ENCODE assay signal across 1 cellular context in the genomic region with DNA sequence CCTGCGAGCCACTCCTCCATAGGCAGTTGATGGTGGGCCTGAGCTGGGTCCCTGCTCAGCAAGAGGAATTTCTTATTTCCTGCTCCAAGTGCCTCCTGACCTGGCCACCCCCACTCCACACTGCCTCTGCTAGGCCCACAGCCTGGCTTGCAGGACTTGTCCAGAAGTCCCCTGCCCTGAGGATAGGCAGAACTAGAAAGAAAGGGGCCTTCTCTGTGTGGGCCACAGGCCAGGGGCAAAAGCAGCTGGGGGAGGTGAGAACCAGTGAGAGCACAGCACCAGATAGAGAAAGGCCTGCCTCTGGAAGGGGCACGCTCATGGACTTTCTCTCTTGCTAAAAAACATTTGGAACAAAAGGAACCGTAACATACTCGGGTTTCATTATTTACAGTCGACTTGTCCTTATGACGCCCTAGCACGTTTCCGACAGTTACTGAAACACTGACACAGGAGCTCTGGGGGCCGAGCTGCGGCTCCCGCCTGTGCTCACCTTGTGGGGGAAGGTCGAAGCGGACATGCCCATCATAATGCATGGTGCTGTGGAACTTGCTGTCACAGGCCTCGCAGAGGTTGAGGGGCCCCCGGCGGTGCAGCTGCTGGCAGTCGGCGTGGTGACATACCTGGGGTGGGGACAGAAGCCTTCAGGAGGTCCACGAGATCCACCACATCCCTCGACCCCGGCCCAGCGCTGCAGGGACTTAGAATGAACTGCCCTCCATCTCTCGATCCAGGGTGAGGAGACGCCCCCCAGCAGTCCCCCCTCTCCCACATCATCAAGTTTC.
A peak's percentile ranks its signal among the peaks of the same experiment; 100 is the strongest.
TF ChIP-seq lines count a peak whose summit lies in the region.

No MANE protein-coding gene starts in this region.

TF ChIP-seq in K562, 482 proteins besides CTCF, POLR2A, EP300 and RAD21:
- TF ChIP-seq CSDE1 (IDR thresholded peaks at IDR 0.05) (no peak), CBX2 (IDR thresholded peaks at IDR 0.05; ENCODE audit: insufficient read depth, low read length, poor library complexity, severe bottlenecking) (no peak), TGIF2 (CRISPR knock-in tag; IDR thresholded peaks at IDR 0.05) (no peak), DIDO1 (tag; IDR thresholded peaks at IDR 0.05; ENCODE audit: low read depth) (no peak), CBFB (CRISPR knock-in tag; IDR thresholded peaks at IDR 0.05) (0 out of 2 replicates have a peak, but pooled peaks have one; percentile 18)
- TF ChIP-seq, protein P1, sequence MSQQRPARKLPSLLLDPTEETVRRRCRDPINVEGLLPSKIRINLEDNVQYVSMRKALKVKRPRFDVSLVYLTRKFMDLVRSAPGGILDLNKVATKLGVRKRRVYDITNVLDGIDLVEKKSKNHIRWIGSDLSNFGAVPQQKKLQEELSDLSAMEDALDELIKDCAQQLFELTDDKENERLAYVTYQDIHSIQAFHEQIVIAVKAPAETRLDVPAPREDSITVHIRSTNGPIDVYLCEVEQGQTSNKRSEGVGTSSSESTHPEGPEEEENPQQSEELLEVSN (IDR thresholded peaks at IDR 0.05; ENCODE audit: borderline replicate concordance in 1 of 2, extremely low read depth in 1 of 2, insufficient read depth in 1 of 2, insufficient read length in 1 of 2, low read depth in 1 of 2, low read length in 1 of 2, poor library complexity in 1 of 2, severe bottlenecking in 1 of 2), result peak in 1 of 2 experiments; percentile 3
